ENCODE assay signal across 32 cellular contexts in genomic region chr21:27833298-27833697, GRCh38.
"Had no signal": no experiment of that assay in that cellular context is flagged by ENCODE, and none has a peak within 500 bp of the region (broad histone marks: within the 10 kb centered on the region; RNA-seq: fewer than 3 reads in every experiment).

No MANE protein-coding gene starts in this region.

- H3K36me3 ChIP-seq: adrenal gland, ascending aorta, brain microvascular endothelial cell, breast epithelium, cardiac muscle cell had no signal

- ATAC-seq: activated naive CD4-positive, alpha-beta T cell treated with anti-CD3 and anti-CD28 coated beads, Interleukin-2, amount 50 U/mL, for 72 hours; activated naive CD8-positive, alpha-beta T cell treated with anti-CD3 and anti-CD28 coated beads, Interleukin-2, amount 50 U/mL, for 24 hours; activated T-cell treated with anti-CD3 and anti-CD28 coated beads, Interleukin-2, amount 50 U/mL, for 4 hours; activated T-cell treated with anti-CD3 and anti-CD28 coated beads, Interleukin-2, amount 50 U/mL, for 72 hours; activated T-helper 17 cell treated with anti-CD3 and anti-CD28 coated beads, Interleukin-2, amount 50 U/mL, for 72 hours; body of pancreas had no signal

- H3K27me3 ChIP-seq: adrenal gland, ascending aorta, body of pancreas, brain microvascular endothelial cell, breast epithelium, cardiac muscle cell had no signal

- DNase-seq: activated effector memory CD4-positive, alpha-beta T cell treated with anti-CD3 and anti-CD28 coated beads, Interleukin-2, amount 50 U/mL, for 16 hours; activated effector memory CD4-positive, alpha-beta T cell treated with Interleukin-2 at 50 U/mL for 16 hours; activated gamma-delta T cell; activated gamma-delta T cell treated with Interleukin-2 at 50 U/mL for 16 hours; activated naive CD4-positive, alpha-beta T cell; activated naive CD4-positive, alpha-beta T cell treated with anti-CD3 and anti-CD28 coated beads for 36 hours; activated naive CD4-positive, alpha-beta T cell treated with anti-CD3 and anti-CD28 coated beads, Interleukin-2, amount 10 ng/mL, durations not matched to agents 7 days and 5 days; activated naive CD4-positive, alpha-beta T cell treated with anti-CD3 and anti-CD28 coated beads, Interleukin-2, amount 50 U/mL, for 16 hours; activated naive CD8-positive, alpha-beta T cell treated with anti-CD3 and anti-CD28 coated beads for 36 hours; activated naive CD8-positive, alpha-beta T cell treated with anti-CD3 and anti-CD28 coated beads, Interleukin-2, amount 10 ng/mL, durations not matched to agents 7 days and 5 days; activated naive CD8-positive, alpha-beta T cell treated with anti-CD3 and anti-CD28 coated beads, Interleukin-2, amount 50 U/mL, for 24 hours; activated T-cell treated with anti-CD3 and anti-CD28 coated beads for 4 hours; activated T-cell treated with anti-CD3 and anti-CD28 coated beads, Interleukin-2, amount 50 U/mL, for 1 hour; activated T-cell treated with anti-CD3 and anti-CD28 coated beads, Interleukin-2, amount 50 U/mL, for 24 hours; activated T-cell treated with anti-CD3 and anti-CD28 coated beads, Interleukin-2, amount 50 U/mL, for 4 hours; activated T-cell treated with anti-CD3 and anti-CD28 coated beads, Interleukin-2, amount 50 U/mL, for 48 hours; activated T-cell treated with anti-CD3 and anti-CD28 coated beads, Interleukin-2, amount 50 U/mL, for 72 hours; adrenal gland; amniotic stem cell; amygdala; anterior cingulate cortex; aorta; body of pancreas; brain microvascular endothelial cell; caudate nucleus; central memory CD4-positive, alpha-beta T cell; cerebellar nuclear complex had no signal

- H3K27ac ChIP-seq: adrenal gland, ascending aorta, body of pancreas, brain microvascular endothelial cell, breast epithelium, cardiac muscle cell had no signal

- H3K4me3 ChIP-seq: adrenal gland, ascending aorta, body of pancreas, breast epithelium, cardiac muscle cell had no signal

- H3K4me1 ChIP-seq: adrenal gland, body of pancreas, breast epithelium had no signal

- H3K9me3 ChIP-seq: body of pancreas, breast epithelium had no signal
